ENCODE assay signal across 8 cellular contexts in the genomic region with DNA sequence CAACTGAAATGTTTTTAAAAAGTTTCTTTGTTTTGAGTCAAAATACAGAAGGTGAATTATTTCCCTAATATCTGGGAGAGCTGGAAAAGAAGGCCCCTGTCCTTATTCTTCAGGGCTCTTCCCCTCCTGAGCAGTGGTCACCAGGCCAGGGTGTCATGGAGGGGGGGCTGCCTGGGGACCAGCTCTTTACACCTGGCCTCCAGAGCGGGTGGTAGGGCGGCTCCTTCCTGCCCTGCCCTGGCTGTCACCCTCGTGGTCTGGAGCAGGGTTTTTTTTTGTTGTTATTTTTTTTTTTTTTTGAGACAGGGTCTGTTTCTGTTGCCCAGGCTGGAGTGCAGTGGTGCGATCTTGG. TPM values are rescaled to one million over a fixed set of nuclear protein-coding genes. Genes with fewer than 3 reads are reported as not detected.
DNase-seq lines count a peak whose midpoint lies in the region; ATAC-seq and TF ChIP-seq lines count a peak whose summit lies in the region.

No MANE protein-coding gene starts in this region.

- no TSS peak for BruUV-seq in A673 (replicated peaks; lab: Mats Ljungman, UMichigan)
- BruUV-seq in PC-9 (replicated peaks; lab: Mats Ljungman, UMichigan): no TSS peak

- no peaks in the 10 kb centered on the region for H3K27me3 ChIP-seq in A673 (replicated peaks; ENCODE audit: insufficient read depth, low read depth, low read length, poor library complexity)
- no peaks in the 10 kb centered on the region for H3K27me3 ChIP-seq in PC-9 (ENCODE audit: insufficient read depth, low read depth)
- H3K27me3 ChIP-seq in effector memory CD4-positive, alpha-beta T cell (replicated peaks; ENCODE audit: control insufficient read depth, insufficient read depth, low read length, poor library complexity, severe bottlenecking): no peaks in the 10 kb centered on the region

- no peaks in the 10 kb centered on the region for H3K36me3 ChIP-seq in A673 (ENCODE audit: insufficient read depth, low read length, poor library complexity, severe bottlenecking)
- no peaks in the 10 kb centered on the region for H3K36me3 ChIP-seq in PC-9 (ENCODE audit: low read depth)
- peaks cover 4% of the 10 kb centered on the region for H3K36me3 ChIP-seq in effector memory CD4-positive, alpha-beta T cell (ENCODE audit: control insufficient read depth, insufficient read depth, low read length)

- peaks cover 29% of the 10 kb centered on the region for H3F3A ChIP-seq in PC-9 (ENCODE audit: insufficient read depth, low read depth)

- H3K9me2 ChIP-seq in PC-9 (ENCODE audit: insufficient read depth): no peaks in the 10 kb centered on the region

- peaks cover 60% of the 10 kb centered on the region for H3K4me1 ChIP-seq in A673 (ENCODE audit: insufficient read depth, low read length, poor library complexity, severe bottlenecking)
- peaks cover 52% of the 10 kb centered on the region for H3K4me1 ChIP-seq in PC-9 (replicated peaks; ENCODE audit: insufficient read depth)
- H3K4me1 ChIP-seq in effector memory CD4-positive, alpha-beta T cell (ENCODE audit: control insufficient read depth, insufficient read depth, low read length, poor library complexity, severe bottlenecking): peaks cover 75% of the 10 kb centered on the region

- DNase-seq in A673 (ENCODE audit: low spot score) (no peak), PC-9 (peak in 1 of 2 experiments; percentile 46), natural killer cell (no peak), NCI-H1092 (lab: John Stamatoyannopoulos, UW) (no peak)
- DNase-seq in effector memory CD4-positive, alpha-beta T cell: peak in 1 of 3 donors; percentile 54
- no peak for DNase-seq in stimulated activated CD4-positive, alpha-beta T cell treated with anti-CD3 and anti-CD28 coated beads, Interleukin-12 subunit alpha, Interleukin-12 subunit beta, amount 100 ng/mL, for 4 hours

- no peak overlapping the region for H2AFZ ChIP-seq in PC-9

- TF ChIP-seq CTCF in A673 (conservative IDR thresholded peaks at IDR 0.05; ENCODE audit: low read depth, low read length) (no peak), PC-9 (conservative IDR thresholded peaks at IDR 0.05) (no peak), natural killer cell (IDR thresholded peaks at IDR 0.05) (no peak)

- H3K4me3 Mint-ChIP-seq in natural killer cell: peak overlapping the region; percentile 93

- H3K4me2 ChIP-seq in PC-9: peak overlapping the region; percentile 99

- ATAC-seq in natural killer cell (peak; percentile 46 to 64 (median 49)), HG02885 (IDR thresholded peaks at IDR 0.05; ENCODE audit: poor library complexity, unreplicated experiment) (no peak), GM18517 (IDR thresholded peaks at IDR 0.05; ENCODE audit: unreplicated experiment) (no peak)

- H3K4me1 Mint-ChIP-seq in natural killer cell: peaks cover 66 to 70% of the 10 kb centered on the region in 2 donors

- intact Hi-C loops in A673 (cut with micrococcal nuclease; ENCODE audit: unreplicated experiment) (loop anchor here (5.0 kb wide), 1 partner anchor 68 kb away; no protein-coding TSS in a partner anchor), PC-9 (cut with micrococcal nuclease; ENCODE audit: unreplicated experiment) (loop anchor here (1.0 to 5.0 kb wide), 2 partner anchors 37 to 56 kb away; no protein-coding TSS in a partner anchor), natural killer cell (cut with micrococcal nuclease) (loop anchor here (2.0 to 5.0 kb wide), 4 partner anchors 20 to 66 kb away; no protein-coding TSS in a partner anchor)

- no peaks in the 10 kb centered on the region for H3K36me3 Mint-ChIP-seq in natural killer cell

- peaks cover 94% of the 10 kb centered on the region for H4K20me1 ChIP-seq in PC-9 (ENCODE audit: insufficient read depth)

- H3K4me3 ChIP-seq in A673 (ENCODE audit: low read depth, low read length, poor library complexity, severe bottlenecking): peak overlapping the region; percentile 71
- peak overlapping the region; percentile 47; the same call in 1 of the 2 replicates for H3K4me3 ChIP-seq in PC-9
- H3K4me3 ChIP-seq in effector memory CD4-positive, alpha-beta T cell (ENCODE audit: insufficient read depth, low read depth, low read length, poor library complexity, severe bottlenecking): peak overlapping the region; percentile 96

- POLR2A ChIA-PET in A673 (lab: Charles Lee; ENCODE audit: low non-redundant PET) (no interaction called here), PC-9 (lab: Charles Lee; ENCODE audit: unreplicated experiment) (interaction anchor here (0.6 to 1.6 kb wide), 6 partner anchors 35 to 1329 kb away, joined by 3 to 13 read pairs (median 5); no protein-coding TSS in a partner anchor)

- CTCF ChIA-PET in A673 (lab: Charles Lee) (interaction anchor here (0.7 kb wide), 1 partner anchor 82 kb away, joined by 6 read pairs; no protein-coding TSS in a partner anchor), PC-9 (lab: Charles Lee) (no interaction called here)

- peaks cover 100% of the 10 kb centered on the region for H3K79me2 ChIP-seq in PC-9 (ENCODE audit: low read depth)

- H3K27ac ChIP-seq in A673 (ENCODE audit: low read depth, low read length, poor library complexity, severe bottlenecking): peak overlapping the region; percentile 80
- H3K27ac ChIP-seq in PC-9: peak overlapping the region; percentile 68
- peak overlapping the region; percentile 90 for H3K27ac ChIP-seq in effector memory CD4-positive, alpha-beta T cell (ENCODE audit: insufficient read depth, low read length, poor library complexity, severe bottlenecking)

- H3K9me3 Mint-ChIP-seq in natural killer cell: no peaks in the 10 kb centered on the region

- H3K9me3 ChIP-seq in A673 (ENCODE audit: low read depth, low read length, poor library complexity, severe bottlenecking) (no peaks in the 10 kb centered on the region), PC-9 (ENCODE audit: insufficient read depth, low read depth) (no peaks in the 10 kb centered on the region)
- no peaks in the 10 kb centered on the region for H3K9me3 ChIP-seq in effector memory CD4-positive, alpha-beta T cell (ENCODE audit: control insufficient read depth, low read length)

- no peaks in the 10 kb centered on the region for H3K27me3 Mint-ChIP-seq in natural killer cell (ENCODE audit: low read depth in 2 of 2)

- H3K27ac Mint-ChIP-seq in natural killer cell: peak overlapping the region; percentile 88 to 97

RNA-seq across cellular contexts. Expression of a gene that starts 6.6 kb away (rescaled TPM):
- 84.9 and 88.1 TPM in 2 replicates for total RNA-seq in A673 (2021)
- 36.2 and 39.1 TPM in 2 replicates for total RNA-seq in PC-9 (2021)
- total RNA-seq in natural killer cell: 100 to 1,000 TPM in 2 of 3 donors, 10 to 100 TPM in 1; 96.9 to 145 (median 140) TPM

RNA-seq across cellular contexts. Expression of a gene that starts 40.2 kb away (rescaled TPM):
- total RNA-seq in A673 (2021) (114 and 119 TPM in 2 replicates), PC-9 (2021) (72.1 and 97.1 TPM in 2 replicates), natural killer cell (10 to 100 TPM; 40.3 to 53.0 (median 43.3) TPM)

Comparison
In these comparisons a context has a peak if more than half of its experiments do, and no peak if none do; other contexts are left out.
1. ATAC-seq: peak in natural killer cell (3 of 3); none in HG02885 (single experiment) and GM18517 (single experiment).
2. Peak in every context shown above with its lines, with median percentiles within 50 percentile points of each other: H3K27ac ChIP-seq and H3K4me3 ChIP-seq.